In genomic region chr1:90835172-90835660, GRCh38 we compare ENCODE assay signal across 8 cellular contexts.
DNase-seq lines count a peak whose midpoint lies in the region; ATAC-seq and TF ChIP-seq lines count a peak whose summit lies in the region.

No MANE protein-coding gene starts in this region.

- no peaks in the 10 kb centered on the region for H3K9me3 Mint-ChIP-seq in effector memory CD8-positive, alpha-beta T cell
- H3K9me3 Mint-ChIP-seq in naive thymus-derived CD8-positive, alpha-beta T cell = peaks cover 0 to 6% (median 0%) of the 10 kb centered on the region in 9 donors

- no peak overlapping the region for H3K27ac Mint-ChIP-seq in effector memory CD8-positive, alpha-beta T cell
- no peak overlapping the region for H3K27ac Mint-ChIP-seq in naive thymus-derived CD8-positive, alpha-beta T cell

- peak; percentile 28 for DNase-seq in stimulated activated CD4-positive, alpha-beta T cell treated with anti-CD3 and anti-CD28 coated beads, Interleukin-15, amount 100 ng/mL, for 24 hours
- DNase-seq in stimulated activated CD4-positive, alpha-beta T cell treated with anti-CD3 and anti-CD28 coated beads, Interleukin-12 subunit alpha, Interleukin-12 subunit beta, amount 100 ng/mL, for 4 hours = no peak
- no peak for DNase-seq in effector memory CD8-positive, alpha-beta T cell
- peak in 1 of 10 donors; percentile 8 for DNase-seq in naive thymus-derived CD8-positive, alpha-beta T cell
- DNase-seq in aorta (no peak), NCI-H2029 treated with DMSO at 0.1 percent for 48 hours (lab: John Stamatoyannopoulos, UW) (no peak), uterus (no peak), kidney glomerular epithelial cell (lab: John Stamatoyannopoulos, UW) (no peak)

- H3K27ac ChIP-seq in aorta (ENCODE audit: low read depth in 1 of 2, low read length in 2 of 2) (no peak overlapping the region), uterus (no peak overlapping the region)

- H3K36me3 Mint-ChIP-seq in effector memory CD8-positive, alpha-beta T cell (ENCODE audit: insufficient read depth) = peaks cover 6% of the 10 kb centered on the region
- H3K36me3 Mint-ChIP-seq in naive thymus-derived CD8-positive, alpha-beta T cell = peaks cover 1 to 15% (median 4%) of the 10 kb centered on the region in 3 donors

- H3K4me3 ChIP-seq in aorta (ENCODE audit: low read length in 2 of 2) = no peak overlapping the region
- no peak overlapping the region for H3K4me3 ChIP-seq in uterus

- intact Hi-C loops in aorta (cut with DNase I) (no loop called here), uterus (cut with DNase I; ENCODE audit: low total_unique reads) (no loop called here)

- no peaks in the 10 kb centered on the region for H3K4me1 ChIP-seq in aorta (ENCODE audit: control insufficient read depth in 1 of 2, insufficient read depth in 2 of 2, low read length in 2 of 2)
- peaks cover 0 to 8% of the 10 kb centered on the region in 2 donors for H3K4me1 ChIP-seq in uterus

- no peak for ATAC-seq in effector memory CD8-positive, alpha-beta T cell (replicated peaks)
- ATAC-seq in naive thymus-derived CD8-positive, alpha-beta T cell = peak; percentile 39
- peak; percentile 55 for ATAC-seq in aorta (ENCODE audit: low FRiP score)

- POLR2A ChIA-PET in naive thymus-derived CD8-positive, alpha-beta T cell (lab: Charles Lee) = no interaction called here

- no peak for TF ChIP-seq CTCF in uterus (IDR thresholded peaks at IDR 0.05)

- H3K27me3 Mint-ChIP-seq in effector memory CD8-positive, alpha-beta T cell = peaks cover 88 to 100% of the 10 kb centered on the region in 2 donors
- peaks cover 72 to 100% (median 83%) of the 10 kb centered on the region in 5 donors for H3K27me3 Mint-ChIP-seq in naive thymus-derived CD8-positive, alpha-beta T cell

- H3K9me3 ChIP-seq in aorta (ENCODE audit: control insufficient read depth, low read length) (peaks cover 3% of the 10 kb centered on the region), uterus (no peaks in the 10 kb centered on the region)

- peak overlapping the region; percentile 54 to 64 for H3K4me3 Mint-ChIP-seq in effector memory CD8-positive, alpha-beta T cell
- H3K4me3 Mint-ChIP-seq in naive thymus-derived CD8-positive, alpha-beta T cell = peak overlapping the region; percentile 21 to 73 (median 55)

- H3K27me3 ChIP-seq in aorta (ENCODE audit: control insufficient read depth in 1 of 2, insufficient read depth in 2 of 2, low read length in 1 of 2) (peaks cover 0 to 6% of the 10 kb centered on the region in 2 donors), uterus (peaks cover 5 to 30% of the 10 kb centered on the region in 2 donors)

- WGBS in aorta, 2 donors = 13 to 16% methylated on average over 33 of the region's 33 CpGs

- no peaks in the 10 kb centered on the region for H3K36me3 ChIP-seq in aorta (ENCODE audit: control insufficient read depth in 1 of 2, insufficient read depth in 2 of 2, low read length in 1 of 2)
- no peaks in the 10 kb centered on the region for H3K36me3 ChIP-seq in uterus

- TF ChIP-seq POLR2A in uterus (IDR thresholded peaks at IDR 0.05) = no peak

- peaks cover 3 to 19% of the 10 kb centered on the region in 2 donors for H3K4me1 Mint-ChIP-seq in effector memory CD8-positive, alpha-beta T cell (ENCODE audit: low read depth in 2 of 2)
- peaks cover 12 to 33% (median 24%) of the 10 kb centered on the region in 4 donors for H3K4me1 Mint-ChIP-seq in naive thymus-derived CD8-positive, alpha-beta T cell
